Comparison of ENCODE assay signal across 20 cellular contexts in genomic region chr7:123135960-123136359, GRCh38.
"Had no signal": no experiment of that assay in that cellular context is flagged by ENCODE, and none has a peak within 500 bp of the region (broad histone marks: within the 10 kb centered on the region; RNA-seq: fewer than 3 reads in every experiment).

No MANE protein-coding gene starts in this region.

- DNase-seq: colonic mucosa; cortex of kidney; dermis blood vessel endothelial cell; dorsolateral prefrontal cortex; effector CD4-positive, alpha-beta T cell; effector CD8-positive, alpha-beta T cell; effector memory CD4-positive, alpha-beta T cell; effector memory CD8-positive, alpha-beta T cell; endodermal cell; erythroblast; esophagus squamous epithelium; foreskin fibroblast; foreskin keratinocyte; foreskin melanocyte; gastrocnemius medialis; glutamatergic neuron; head of caudate nucleus; heart left ventricle; heart right ventricle had no signal

- FAIRE-seq: endothelial cell of umbilical vein had no signal
